ENCODE assay signal across 21 cellular contexts in the genomic region with DNA sequence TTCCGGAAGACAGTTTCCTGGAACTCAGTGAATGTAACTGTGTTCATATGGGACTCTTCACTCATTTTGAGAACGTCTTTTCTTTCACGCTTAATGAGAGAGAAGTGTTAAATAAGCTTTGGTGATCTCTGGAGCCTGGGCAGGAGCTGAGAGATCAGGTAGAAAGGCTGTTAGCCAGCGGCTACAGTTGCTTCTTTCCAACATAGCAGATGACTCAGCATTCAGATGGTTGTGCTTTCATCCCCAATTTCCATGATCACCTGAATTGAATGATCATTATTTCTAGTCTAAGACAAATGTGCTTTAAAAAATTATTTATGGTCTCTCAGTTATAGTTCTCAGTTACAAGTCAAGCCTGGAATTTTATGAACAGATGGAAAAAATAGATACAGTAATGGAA.
"Had no signal": no experiment of that assay in that cellular context is flagged by ENCODE, and none has a peak within 500 bp of the region (broad histone marks: within the 10 kb centered on the region; RNA-seq: fewer than 3 reads in every experiment).

No MANE protein-coding gene starts in this region.

- H3K9me3 ChIP-seq: right lobe of liver, upper lobe of left lung had no signal

- ATAC-seq: activated CD4-positive, alpha-beta T cell treated with anti-CD3 and anti-CD28 coated beads for 36 hours; activated CD8-positive, alpha-beta memory T cell treated with anti-CD3 and anti-CD28 coated beads, Interleukin-2, amount 10 ng/mL, durations not matched to agents 7 days and 5 days; activated CD8-positive, alpha-beta T cell treated with anti-CD3 and anti-CD28 coated beads, Interleukin-2, amount 10 ng/mL, durations not matched to agents 7 days and 5 days; left colon; natural killer cell; stimulated activated effector memory CD8-positive, alpha-beta T cell treated with anti-CD3 and anti-CD28 coated beads, Interleukin-12 subunit alpha, Interleukin-12 subunit beta, amount 100 ng/mL, for 72 hours; T-cell had no signal

- DNase-seq: activated B cell treated with CpG ODN at 0.5 μM for 24 hours; activated CD4-positive, alpha-beta T cell treated with anti-CD3 and anti-CD28 coated beads for 36 hours; activated CD8-positive, alpha-beta memory T cell treated with anti-CD3 and anti-CD28 coated beads, Interleukin-2, amount 10 ng/mL, durations not matched to agents 7 days and 5 days; activated CD8-positive, alpha-beta T cell treated with anti-CD3 and anti-CD28 coated beads, Interleukin-2, amount 10 ng/mL, durations not matched to agents 7 days and 5 days; activated T-cell treated with anti-CD3 and anti-CD28 coated beads, Interleukin-2, amount 50 U/mL, for 48 hours; anterior cingulate cortex; effector CD8-positive, alpha-beta T cell; kidney; left colon; natural killer cell; right lobe of liver; small intestine; stimulated activated CD4-positive, alpha-beta T cell treated with anti-CD3 and anti-CD28 coated beads, Interleukin-4, amount 100 ng/mL, for 24 hours; substantia nigra; T-cell; upper lobe of left lung had no signal

- H2AFZ ChIP-seq: hepatocyte had no signal

- H3K4me2 ChIP-seq: hepatocyte had no signal

- H3K36me3 ChIP-seq: right lobe of liver, upper lobe of left lung had no signal

- H3K27me3 ChIP-seq: hepatocyte, right lobe of liver, upper lobe of left lung had no signal

- H3K79me2 ChIP-seq: hepatocyte had no signal

- H3K4me3 ChIP-seq: hepatocyte, right lobe of liver, upper lobe of left lung had no signal

- FAIRE-seq: bronchial epithelial cell, colon, frontal cortex, kidney, small intestine had no signal

- H3K27ac ChIP-seq: hepatocyte, right lobe of liver, upper lobe of left lung had no signal
